ENCODE assay signal across 36 cellular contexts in the genomic region with DNA sequence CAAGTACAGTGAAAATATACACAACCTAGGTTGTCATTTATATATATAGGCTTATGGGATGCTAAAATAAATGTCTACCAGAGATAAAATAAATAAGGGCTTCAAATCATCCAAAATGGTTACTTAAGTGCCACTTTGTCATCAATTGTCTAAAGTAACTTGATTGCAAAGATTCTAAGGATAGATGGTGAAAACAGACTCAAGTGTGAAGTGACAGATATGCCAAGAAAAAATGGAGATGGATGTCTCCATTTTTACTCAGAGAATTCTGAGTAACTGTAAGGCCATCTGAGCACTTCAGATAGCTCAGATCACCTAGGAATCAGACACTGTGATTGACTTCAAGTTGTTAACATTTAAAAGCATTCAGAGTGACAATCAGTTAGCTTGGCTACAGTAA.
DNase-seq lines count a peak whose midpoint lies in the region; ATAC-seq, FAIRE-seq and TF ChIP-seq lines count a peak whose summit lies in the region.
"Had no signal": no experiment of that assay in that cellular context is flagged by ENCODE, and none has a peak within 500 bp of the region (broad histone marks: within the 10 kb centered on the region; RNA-seq: fewer than 3 reads in every experiment).

No MANE protein-coding gene starts in this region.

- no peaks in the 10 kb centered on the region for H3K4me1 Mint-ChIP-seq in neural progenitor cell
- H3K4me1 Mint-ChIP-seq: B cell; CD14-positive monocyte; CD4-positive, alpha-beta memory T cell; CD8-positive, alpha-beta memory T cell had no signal

- H4K8ac ChIP-seq in H1 (ENCODE audit: extremely low read depth, insufficient read depth, low read length), result no peak overlapping the region

- H2BK120ac ChIP-seq in H1 (replicated peaks; ENCODE audit: low read depth, low read length), result no peak overlapping the region

- POLR2A ChIA-PET in H1 (lab: Charles Lee; ENCODE audit: partially characterized antibody), result no interaction called here

- no peak overlapping the region for H2AK5ac ChIP-seq in H1 (ENCODE audit: low read depth, low read length)

- no peak overlapping the region for H2BK12ac ChIP-seq in H1 (ENCODE audit: low read depth, low read length)

- no peaks in the 10 kb centered on the region for H3K23me2 ChIP-seq in H1 (ENCODE audit: low read depth, low read length)

- no peak overlapping the region for H3K27ac Mint-ChIP-seq in neural progenitor cell
- H3K27ac Mint-ChIP-seq: B cell; CD14-positive monocyte; CD4-positive, alpha-beta memory T cell; CD4-positive, alpha-beta T cell; CD4-positive, CD25-positive, alpha-beta regulatory T cell; CD8-positive, alpha-beta memory T cell; CD8-positive, alpha-beta T cell had no signal

- H3K27me3 ChIP-seq in H1 (replicated peaks in 1 of 4; ENCODE audit: control insufficient read depth in 3 of 4, extremely low read depth in 1 of 4, insufficient read depth in 3 of 4, low read length in 3 of 4) (no peaks in the 10 kb centered on the region), neural cell (ENCODE audit: insufficient read depth, low read depth, low read length) (no peaks in the 10 kb centered on the region), neural progenitor cell (no peaks in the 10 kb centered on the region), upper lobe of left lung (no peaks in the 10 kb centered on the region)
- H3K27me3 ChIP-seq: BE2C; BLaER1; BLaER1 treated with 17β-estradiol and CSF1 and Interleukin-3, amounts not matched to agents 10 nM and 100 nM had no signal

- TF ChIP-seq RAD21 in H1 (IDR thresholded peaks at IDR 0.05 in 1 of 2, conservative IDR thresholded peaks at IDR 0.05 in 1 of 2; ENCODE audit: low read depth in 2 of 2, low read length in 2 of 2) (no peak), neural cell (conservative IDR thresholded peaks at IDR 0.05) (no peak)

- H3K9ac ChIP-seq in H1 (replicated peaks in 1 of 4; ENCODE audit: extremely low read depth in 1 of 4, low read depth in 3 of 4, low read length in 3 of 4) (no peak overlapping the region), neural cell (ENCODE audit: low read length) (no peak overlapping the region), neural progenitor cell (no peak overlapping the region)
- H3K9ac ChIP-seq: BLaER1; BLaER1 treated with 17β-estradiol and CSF1 and Interleukin-3, amounts not matched to agents 10 nM and 100 nM had no signal

- no peaks in the 10 kb centered on the region for H3K79me1 ChIP-seq in H1 (ENCODE audit: low read depth, low read length)

- no peak overlapping the region for H2BK5ac ChIP-seq in H1 (ENCODE audit: low read depth, low read length)

- H3K18ac ChIP-seq in H1 (ENCODE audit: extremely low read depth, low read length), result no peak overlapping the region

- no peak overlapping the region for H3K27ac ChIP-seq in H1 (ENCODE audit: low read depth, low read length)
- H3K27ac ChIP-seq in neural cell (ENCODE audit: low read length), result no peak overlapping the region
- no peak overlapping the region for H3K27ac ChIP-seq in neural progenitor cell
- H3K27ac ChIP-seq in upper lobe of left lung, result no peak overlapping the region
- H3K27ac ChIP-seq: 22Rv1; A549; BLaER1; BLaER1 treated with 17β-estradiol and CSF1 and Interleukin-3, amounts not matched to agents 10 nM and 100 nM; C4-2B had no signal

- no peak for ATAC-seq in upper lobe of left lung (ENCODE audit: low FRiP score in 2 of 2)
- ATAC-seq: A549; CD8-positive, alpha-beta T cell had no signal

- H2AFZ ChIP-seq in H1 (ENCODE audit: low read length), result peak overlapping the region; percentile 74; the same call in 1 of the 2 replicates
- no peak overlapping the region for H2AFZ ChIP-seq in neural cell (ENCODE audit: low read depth, low read length)
- H2AFZ ChIP-seq in neural progenitor cell (replicated peaks), result peak overlapping the region; percentile 39

- H3K36me3 Mint-ChIP-seq in neural progenitor cell, result no peaks in the 10 kb centered on the region
- H3K36me3 Mint-ChIP-seq: CD14-positive monocyte; CD4-positive, alpha-beta memory T cell; CD4-positive, CD25-positive, alpha-beta regulatory T cell; CD8-positive, alpha-beta memory T cell; CD8-positive, alpha-beta T cell had no signal

- CTCF ChIA-PET in H1 (lab: Charles Lee; ENCODE audit: partially characterized antibody), result interaction anchor here (0.9 kb wide), 1 partner anchor 807 kb away, joined by 3 read pairs; no protein-coding TSS in a partner anchor

- H3K23ac ChIP-seq in H1 (ENCODE audit: insufficient read length), result no peak overlapping the region

- no peak overlapping the region for H4K91ac ChIP-seq in H1 (replicated peaks; ENCODE audit: insufficient read length, low read length)

- no peak overlapping the region for H2BK20ac ChIP-seq in H1 (ENCODE audit: low read length)

- no peak overlapping the region for H3K14ac ChIP-seq in H1 (ENCODE audit: insufficient read length)

- no peak overlapping the region for H3K56ac ChIP-seq in H1 (replicated peaks; ENCODE audit: insufficient read length, low read depth, low read length)

- H3K9me3 ChIP-seq in H1 (ENCODE audit: insufficient read depth in 2 of 2, low read depth in 1 of 2, low read length in 1 of 2), result no peaks in the 10 kb centered on the region
- no peaks in the 10 kb centered on the region for H3K9me3 ChIP-seq in neural cell (ENCODE audit: low read length)
- no peaks in the 10 kb centered on the region for H3K9me3 ChIP-seq in neural progenitor cell (ENCODE audit: low read depth)
- no peaks in the 10 kb centered on the region for H3K9me3 ChIP-seq in upper lobe of left lung
- H3K9me3 ChIP-seq: A549; BE2C; BLaER1; BLaER1 treated with 17β-estradiol and CSF1 and Interleukin-3, amounts not matched to agents 10 nM and 100 nM; Caco-2 had no signal

- FAIRE-seq in H1 (lab: Jason Lieb, UNC) (no peak), GM12891 (lab: Jason Lieb, UNC) (no peak)
- FAIRE-seq: A549, D721Med had no signal

- H3K79me2 ChIP-seq in H1 (ENCODE audit: control insufficient read depth in 1 of 2, insufficient read depth in 2 of 2, low read length in 2 of 2) (no peaks in the 10 kb centered on the region), neural cell (replicated peaks; ENCODE audit: insufficient read depth, low read length) (no peaks in the 10 kb centered on the region), neural progenitor cell (ENCODE audit: low read depth) (no peaks in the 10 kb centered on the region)

- no peak overlapping the region for H2BK15ac ChIP-seq in H1 (ENCODE audit: low read length)

- H3K4me3 ChIP-seq in H1 (ENCODE audit: extremely low read depth in 1 of 4, insufficient read depth in 2 of 4, low read depth in 3 of 4, low read length in 4 of 4), result no peak overlapping the region
- no peak overlapping the region for H3K4me3 ChIP-seq in neural cell (ENCODE audit: low read length)
- H3K4me3 ChIP-seq in neural progenitor cell, result no peak overlapping the region
- H3K4me3 ChIP-seq in upper lobe of left lung, result no peak overlapping the region
- H3K4me3 ChIP-seq: A549; BLaER1; BLaER1 treated with 17β-estradiol and CSF1 and Interleukin-3, amounts not matched to agents 10 nM and 100 nM had no signal

- no peak for TF ChIP-seq EP300 in H1 (IDR thresholded peaks at IDR 0.05; ENCODE audit: borderline replicate concordance in 1 of 2, low read depth in 2 of 2, low read length in 2 of 2)
- peak; percentile 96 for TF ChIP-seq EP300 in neural cell (conservative IDR thresholded peaks at IDR 0.05; ENCODE audit: poor library complexity, severe bottlenecking)
- no peak for TF ChIP-seq EP300 in upper lobe of left lung (IDR thresholded peaks at IDR 0.05)

- H3K36me3 ChIP-seq in H1 (ENCODE audit: control insufficient read depth in 2 of 4, insufficient read depth in 4 of 4, low read length in 3 of 4), result no peaks in the 10 kb centered on the region
- H3K36me3 ChIP-seq in neural cell (ENCODE audit: insufficient read depth, low read length), result no peaks in the 10 kb centered on the region
- no peaks in the 10 kb centered on the region for H3K36me3 ChIP-seq in neural progenitor cell
- H3K36me3 ChIP-seq in upper lobe of left lung, result no peaks in the 10 kb centered on the region
- H3K36me3 ChIP-seq: BE2C; BLaER1; BLaER1 treated with 17β-estradiol and CSF1 and Interleukin-3, amounts not matched to agents 10 nM and 100 nM had no signal

- no peaks in the 10 kb centered on the region for H3K4me1 ChIP-seq in H1 (replicated peaks in 1 of 4; ENCODE audit: control insufficient read depth in 3 of 4, insufficient read depth in 4 of 4, low read length in 3 of 4)
- no peaks in the 10 kb centered on the region for H3K4me1 ChIP-seq in neural progenitor cell
- no peaks in the 10 kb centered on the region for H3K4me1 ChIP-seq in upper lobe of left lung
- H3K4me1 ChIP-seq: A549, BE2C, Caco-2 had no signal

- no peak for TF ChIP-seq CTCF in H1 (IDR thresholded peaks at IDR 0.05; ENCODE audit: control extremely low read depth in 1 of 3, insufficient read depth in 1 of 3, low read depth in 1 of 3, low read length in 3 of 3)
- no peak for TF ChIP-seq CTCF in neural cell (IDR thresholded peaks at IDR 0.05; ENCODE audit: poor library complexity, severe bottlenecking)
- no peak for TF ChIP-seq CTCF in neural progenitor cell (IDR thresholded peaks at IDR 0.05)
- no peak for TF ChIP-seq CTCF in upper lobe of left lung (IDR thresholded peaks at IDR 0.05)

- H3K9me2 ChIP-seq in neural cell (ENCODE audit: insufficient read depth, low read length), result no peaks in the 10 kb centered on the region

- DNase-seq in SK-N-DZ (ENCODE audit: low spot score) (peak; percentile 75), H1 (ENCODE audit: low read depth in 1 of 2, low spot score in 2 of 2) (no peak), neural progenitor cell (ENCODE audit: low spot score) (no peak), globus pallidus (ENCODE audit: low spot score) (no peak), GM12891 (ENCODE audit: insufficient read length, low spot score) (no peak), hepatic stellate cell (ENCODE audit: low spot score) (no peak), upper lobe of left lung (no peak)
- DNase-seq: 8988T; ACHN; AML-193; BE2C; C1 segment of cervical spinal cord; Caco-2; Calu3; CD4-positive, alpha-beta memory T cell; CD4-positive, alpha-beta T cell; CD4-positive, CD25-positive, alpha-beta regulatory T cell; CD8-positive, alpha-beta memory T cell; CD8-positive, alpha-beta T cell; COR-L47; DMS 273 treated with DMSO at 0.1 percent for 48 hours; DMS153; DMS53; DMS79; DMS79 treated with DMSO at 0.1 percent for 48 hours; DND-41; EL had no signal

- TF ChIP-seq POLR2A in H1 (IDR thresholded peaks at IDR 0.05; ENCODE audit: control extremely low read depth in 1 of 2, low read depth in 2 of 2, low read length in 2 of 2) (no peak), GM12891 (IDR thresholded peaks at IDR 0.05; ENCODE audit: low read depth, low read length) (no peak), upper lobe of left lung (IDR thresholded peaks at IDR 0.05) (no peak)

- H3K9me3 Mint-ChIP-seq in neural progenitor cell, result no peaks in the 10 kb centered on the region

- no peak overlapping the region for H3K4me2 ChIP-seq in H1 (ENCODE audit: insufficient read depth in 1 of 2, low read depth in 2 of 2, low read length in 2 of 2)
- no peak overlapping the region for H3K4me2 ChIP-seq in neural cell (ENCODE audit: low read length)
- no peak overlapping the region for H3K4me2 ChIP-seq in neural progenitor cell
- H3K4me2 ChIP-seq: A549; BLaER1; BLaER1 treated with 17β-estradiol and CSF1 and Interleukin-3, amounts not matched to agents 10 nM and 100 nM had no signal

- H3K27me3 Mint-ChIP-seq in neural progenitor cell (ENCODE audit: insufficient read depth, low read depth), result no peaks in the 10 kb centered on the region
- H3K27me3 Mint-ChIP-seq: B cell; CD4-positive, alpha-beta memory T cell; CD4-positive, alpha-beta T cell; CD4-positive, CD25-positive, alpha-beta regulatory T cell; CD8-positive, alpha-beta memory T cell had no signal

- no peak overlapping the region for H3K4ac ChIP-seq in H1 (replicated peaks; ENCODE audit: insufficient read length, low read depth, low read length)

- H4K20me1 ChIP-seq in H1 (replicated peaks in 1 of 2; ENCODE audit: control insufficient read depth in 1 of 2, insufficient read depth in 2 of 2, low read length in 2 of 2) (no peaks in the 10 kb centered on the region), neural cell (ENCODE audit: insufficient read depth) (no peaks in the 10 kb centered on the region), neural progenitor cell (ENCODE audit: low read depth) (no peaks in the 10 kb centered on the region)
- H4K20me1 ChIP-seq: BLaER1; BLaER1 treated with 17β-estradiol and CSF1 and Interleukin-3, amounts not matched to agents 10 nM and 100 nM had no signal

- H3F3A ChIP-seq in neural cell (ENCODE audit: insufficient read depth, low read length, poor library complexity, severe bottlenecking) (no peaks in the 10 kb centered on the region), neural progenitor cell (ENCODE audit: low read depth) (no peaks in the 10 kb centered on the region)

- H3K4me3 Mint-ChIP-seq in neural progenitor cell, result no peak overlapping the region
- H3K4me3 Mint-ChIP-seq: B cell; CD14-positive monocyte; CD4-positive, alpha-beta memory T cell; CD4-positive, alpha-beta T cell; CD4-positive, CD25-positive, alpha-beta regulatory T cell; CD8-positive, alpha-beta memory T cell; CD8-positive, alpha-beta T cell had no signal

- no peak overlapping the region for H4K5ac ChIP-seq in H1 (ENCODE audit: insufficient read length, low read depth, low read length)
